Comparison of ENCODE assay signal across 1 cellular context in genomic region chr3:139506792-139507191, GRCh38.
TF ChIP-seq lines count a peak whose summit lies in the region.

No MANE protein-coding gene starts in this region.

TF ChIP-seq in WTC11, 78 proteins besides CTCF, POLR2A, EP300 and RAD21 (continued from another document):
- no peak for TF ChIP-seq ARID4B (CRISPR knock-in tag; IDR thresholded peaks at IDR 0.05; ENCODE audit: borderline replicate concordance)
- TF ChIP-seq FOXP4 (CRISPR knock-in tag; IDR thresholded peaks at IDR 0.05) = no peak
- no peak for TF ChIP-seq STAT6 (CRISPR knock-in tag; conservative IDR thresholded peaks at IDR 0.05; ENCODE audit: low read depth)
- TF ChIP-seq IRF1 (CRISPR knock-in tag; IDR thresholded peaks at IDR 0.05) = no peak
